In the genomic region with DNA sequence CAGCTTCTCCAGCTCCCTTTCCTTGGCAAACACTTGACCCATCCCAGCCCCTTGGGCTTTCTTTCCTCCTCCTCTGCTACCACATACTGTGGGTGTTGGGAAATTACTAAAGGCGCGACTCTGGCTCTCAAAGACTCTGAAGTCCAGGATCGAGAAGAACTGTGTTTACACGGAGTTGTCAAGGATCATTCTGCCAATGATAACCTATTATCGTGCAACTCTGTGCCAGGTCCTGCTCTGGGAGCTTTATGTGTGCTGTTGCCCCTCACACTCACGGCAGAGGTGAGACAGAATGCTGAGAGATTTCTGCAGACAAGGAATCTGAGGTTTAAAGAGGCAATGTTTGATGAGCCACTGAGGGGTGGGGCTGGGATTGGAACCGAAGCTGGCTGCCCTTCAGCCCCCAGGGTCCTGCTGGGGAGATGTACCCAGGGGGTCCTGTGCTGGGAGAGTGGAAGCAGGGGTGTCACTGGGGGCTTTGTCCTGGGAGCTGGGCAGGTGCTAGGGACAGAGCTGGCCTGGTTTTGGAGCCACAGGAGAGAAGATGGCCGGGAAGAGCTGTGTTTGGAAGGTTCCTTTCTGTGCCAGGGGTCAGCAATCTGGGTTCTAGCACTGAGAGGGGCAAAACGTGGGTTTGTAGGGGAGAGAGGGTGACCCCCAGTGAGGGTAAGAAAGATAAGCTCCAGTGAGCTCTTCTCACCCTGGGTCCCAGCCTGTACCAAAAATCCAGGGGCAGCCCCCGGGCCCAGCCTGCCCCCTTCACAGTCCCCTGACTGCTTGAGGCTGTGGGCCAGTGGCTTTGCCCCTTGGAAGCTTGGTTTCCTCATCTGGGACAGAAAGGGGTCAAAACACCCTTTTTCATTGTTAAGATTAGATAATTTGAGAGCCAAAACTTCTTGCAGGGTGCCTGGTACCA, we compare ENCODE assay signal across 10 cellular contexts.
DNase-seq lines count a peak whose midpoint lies in the region; ATAC-seq and TF ChIP-seq lines count a peak whose summit lies in the region.
"Had no signal": no experiment of that assay in that cellular context is flagged by ENCODE, and none has a peak within 500 bp of the region (broad histone marks: within the 10 kb centered on the region; RNA-seq: fewer than 3 reads in every experiment).

No MANE protein-coding gene starts in this region.

- intact Hi-C loops in body of pancreas (cut with DNase I) (no loop called here), vagina (cut with DNase I) (no loop called here)

- CTCF ChIA-PET in activated naive CD4-positive, alpha-beta T cell treated with anti-CD3 and anti-CD28 coated beads, Interleukin-2, amount 10 ng/mL, durations not matched to agents 7 days and 5 days (lab: Charles Lee) = interaction anchor here (0.7 to 1.8 kb wide), 7 partner anchors 11 to 33 kb away, joined by 3 to 5 read pairs (median 4); no protein-coding TSS in a partner anchor

- peak overlapping the region; percentile 98 for H3K27ac Mint-ChIP-seq in activated naive CD4-positive, alpha-beta T cell treated with anti-CD3 and anti-CD28 coated beads, Interleukin-2, amount 10 ng/mL, durations not matched to agents 7 days and 5 days
- peak overlapping the region; percentile 99 for H3K27ac Mint-ChIP-seq in mesothelial cell of epicardium

- H3K36me3 ChIP-seq in body of pancreas (replicated peaks in 1 of 2; ENCODE audit: insufficient read depth in 1 of 2, low read depth in 2 of 2) (no peaks in the 10 kb centered on the region), vagina (no peaks in the 10 kb centered on the region)

- H3K4me3 Mint-ChIP-seq in activated naive CD4-positive, alpha-beta T cell treated with anti-CD3 and anti-CD28 coated beads, Interleukin-2, amount 10 ng/mL, durations not matched to agents 7 days and 5 days = peak overlapping the region; percentile 79
- no peak overlapping the region for H3K4me3 Mint-ChIP-seq in mesothelial cell of epicardium

- H3K9me3 ChIP-seq in body of pancreas (no peaks in the 10 kb centered on the region), vagina (no peaks in the 10 kb centered on the region)

- DNase-seq in activated naive CD4-positive, alpha-beta T cell treated with anti-CD3 and anti-CD28 coated beads, Interleukin-2, amount 10 ng/mL, durations not matched to agents 7 days and 5 days = no peak
- DNase-seq in activated naive CD4-positive, alpha-beta T cell treated with Interleukin-2 at 50 U/mL for 16 hours = no peak
- DNase-seq in body of pancreas (no peak), mesothelial cell of epicardium (ENCODE audit: low spot score in 2 of 2, unreplicated experiment in 2 of 2) (no peak), vagina (ENCODE audit: extremely low spot score in 2 of 2) (no peak), NCI-H69 (lab: John Stamatoyannopoulos, UW) (no peak), EL (no peak), activated gamma-delta T cell treated with Interleukin-2 at 50 U/mL for 16 hours (no peak)
- DNase-seq: DMS53, NCI-H187 had no signal

- no peak overlapping the region for H3K4me3 ChIP-seq in body of pancreas
- H3K4me3 ChIP-seq in vagina = no peak overlapping the region

- no peak for ATAC-seq in body of pancreas

- 13 to 17% methylated on average over 10 of the region's 10 CpGs for WGBS in body of pancreas, 2 donors

- H3K4me1 ChIP-seq in body of pancreas (peaks cover 94% of the 10 kb centered on the region), vagina (peaks cover 99% of the 10 kb centered on the region)

- H3K4me1 Mint-ChIP-seq in activated naive CD4-positive, alpha-beta T cell treated with anti-CD3 and anti-CD28 coated beads, Interleukin-2, amount 10 ng/mL, durations not matched to agents 7 days and 5 days = peaks cover 95% of the 10 kb centered on the region
- H3K4me1 Mint-ChIP-seq in mesothelial cell of epicardium = peaks cover 70% of the 10 kb centered on the region

- H3K36me3 Mint-ChIP-seq in activated naive CD4-positive, alpha-beta T cell treated with anti-CD3 and anti-CD28 coated beads, Interleukin-2, amount 10 ng/mL, durations not matched to agents 7 days and 5 days = peaks cover 32% of the 10 kb centered on the region
- no peaks in the 10 kb centered on the region for H3K36me3 Mint-ChIP-seq in mesothelial cell of epicardium

- no peaks in the 10 kb centered on the region for H3K27me3 ChIP-seq in body of pancreas
- H3K27me3 ChIP-seq in vagina = no peaks in the 10 kb centered on the region

- H3K9me3 Mint-ChIP-seq in activated naive CD4-positive, alpha-beta T cell treated with anti-CD3 and anti-CD28 coated beads, Interleukin-2, amount 10 ng/mL, durations not matched to agents 7 days and 5 days = no peaks in the 10 kb centered on the region
- no peaks in the 10 kb centered on the region for H3K9me3 Mint-ChIP-seq in mesothelial cell of epicardium

- TF ChIP-seq POLR2A in body of pancreas (IDR thresholded peaks at IDR 0.05) (peak in 1 of 3 donors; percentile 11), vagina (IDR thresholded peaks at IDR 0.05) (no peak)

- no peaks in the 10 kb centered on the region for H3K27me3 Mint-ChIP-seq in activated naive CD4-positive, alpha-beta T cell treated with anti-CD3 and anti-CD28 coated beads, Interleukin-2, amount 10 ng/mL, durations not matched to agents 7 days and 5 days
- no peaks in the 10 kb centered on the region for H3K27me3 Mint-ChIP-seq in mesothelial cell of epicardium (ENCODE audit: low read depth)

- TF ChIP-seq CTCF in body of pancreas (IDR thresholded peaks at IDR 0.05) = no peak
- TF ChIP-seq CTCF in mesothelial cell of epicardium (IDR thresholded peaks at IDR 0.05; ENCODE audit: unreplicated experiment) = no peak
- TF ChIP-seq CTCF in vagina (IDR thresholded peaks at IDR 0.05) = no peak

- H3K27ac ChIP-seq in body of pancreas (peak overlapping the region; percentile 40 to 81 (median 70)), vagina (peak overlapping the region; percentile 94)
